Comparison of ENCODE assay signal across 1 cellular context in genomic region chr7:104124893-104125292, GRCh38.
TF ChIP-seq lines count a peak whose summit lies in the region.

No MANE protein-coding gene starts in this region.

TF ChIP-seq in SK-N-SH treated with all-trans-retinoic acid at 6 μM for 48 hours, 23 proteins besides CTCF, POLR2A, EP300 and RAD21 (continued from another document):
- TF ChIP-seq POU6F1 (CRISPR knock-in tag; IDR thresholded peaks at IDR 0.05; ENCODE audit: borderline replicate concordance, low read depth) (peak; percentile 95; the same call in 1 of the 2 replicates), GLIS3 (CRISPR knock-in tag; IDR thresholded peaks at IDR 0.05) (peak; percentile 97), ISL1 (CRISPR knock-in tag; IDR thresholded peaks at IDR 0.05) (peak; percentile 98), ZNF565 (CRISPR knock-in tag; conservative IDR thresholded peaks at IDR 0.05; ENCODE audit: low read depth) (0 out of 2 replicates have a peak, but pooled peaks have one; percentile 48), ARNTL (CRISPR knock-in tag; IDR thresholded peaks at IDR 0.05; ENCODE audit: borderline replicate concordance, low read depth) (no peak), PPARA (CRISPR knock-in tag; IDR thresholded peaks at IDR 0.05; ENCODE audit: borderline replicate concordance) (no peak), TSHZ2 (CRISPR knock-in tag; IDR thresholded peaks at IDR 0.05) (peak; percentile 81; the same call in 1 of the 2 replicates), TOX (CRISPR knock-in tag; IDR thresholded peaks at IDR 0.05; ENCODE audit: borderline replicate concordance) (no peak), SNAI2 (CRISPR knock-in tag; IDR thresholded peaks at IDR 0.05) (peak; percentile 99), BACH2 (CRISPR knock-in tag; IDR thresholded peaks at IDR 0.05; ENCODE audit: borderline replicate concordance) (peak; percentile 84; the same call in 1 of the 2 replicates), ZNF8 (CRISPR knock-in tag; IDR thresholded peaks at IDR 0.05) (peak; percentile 50; the same call in 1 of the 2 replicates), ZNF70 (CRISPR knock-in tag; IDR thresholded peaks at IDR 0.05) (no peak), CSDC2 (CRISPR knock-in tag; IDR thresholded peaks at IDR 0.05) (peak; percentile 71; the same call in 1 of the 2 replicates), ZFP30 (CRISPR knock-in tag; IDR thresholded peaks at IDR 0.05) (no peak), ESRRG (CRISPR knock-in tag; IDR thresholded peaks at IDR 0.05) (peak; percentile 75; the same call in 1 of the 2 replicates), OSR1 (CRISPR knock-in tag; IDR thresholded peaks at IDR 0.05) (no peak), CREB5 (CRISPR knock-in tag; IDR thresholded peaks at IDR 0.05; ENCODE audit: low read depth) (peak; percentile 97)
TF ChIP-seq in SK-N-SH treated with all-trans-retinoic acid at 6 μM for 48 hours: peak in this region for 15.
